24 cellular contexts compared by ENCODE assay signal in the genomic region with DNA sequence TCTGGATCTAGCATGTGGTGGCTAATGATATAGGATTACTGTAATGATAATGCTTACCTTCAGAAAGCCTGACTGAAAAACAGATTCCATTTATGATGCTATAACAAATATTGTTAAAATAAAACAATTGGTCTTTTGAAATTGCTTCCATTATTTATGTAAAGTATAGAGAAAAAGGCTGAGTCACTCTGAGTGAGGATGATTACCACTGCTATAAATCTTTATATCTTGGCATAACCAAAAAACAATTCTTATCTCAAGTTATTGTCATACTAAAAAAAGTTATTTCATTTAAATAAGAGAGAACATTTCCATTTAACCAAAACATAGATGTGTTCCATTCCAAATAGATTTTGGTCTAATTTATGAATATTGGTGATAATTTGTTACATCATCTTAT. TPM values are rescaled to one million over a fixed set of nuclear protein-coding genes. Genes with fewer than 3 reads are reported as not detected.
DNase-seq lines count a peak whose midpoint lies in the region; ATAC-seq and TF ChIP-seq lines count a peak whose summit lies in the region.
"Had no signal": no experiment of that assay in that cellular context is flagged by ENCODE, and none has a peak within 500 bp of the region (broad histone marks: within the 10 kb centered on the region; RNA-seq: fewer than 3 reads in every experiment).

No MANE protein-coding gene starts in this region.

- TF ChIP-seq CTCF in glutamatergic neuron (IDR thresholded peaks at IDR 0.05; ENCODE audit: partially characterized antibody, unreplicated experiment): no peak

- no peak for ATAC-seq in HG02798 (IDR thresholded peaks at IDR 0.05; ENCODE audit: poor library complexity, unreplicated experiment)
- ATAC-seq: body of pancreas; gastroesophageal sphincter; natural killer cell; stimulated activated naive CD8-positive, alpha-beta T cell treated with anti-CD3 and anti-CD28 coated beads, Interleukin-15, amount 100 ng/mL, for 72 hours had no signal

- no peak overlapping the region for H3K4me3 Mint-ChIP-seq in glutamatergic neuron (ENCODE audit: unreplicated experiment)
- H3K4me3 Mint-ChIP-seq: activated CD4-positive, alpha-beta memory T cell treated with anti-CD3 and anti-CD28 coated beads, Interleukin-2, amount 10 ng/mL, durations not matched to agents 7 days and 5 days; CD4-positive, alpha-beta T cell; natural killer cell; stimulated activated naive CD8-positive, alpha-beta T cell treated with anti-CD3 and anti-CD28 coated beads, Interleukin-15, amount 100 ng/mL, for 72 hours had no signal

- peaks cover 7% of the 10 kb centered on the region for H3K9me3 Mint-ChIP-seq in glutamatergic neuron (ENCODE audit: unreplicated experiment)
- H3K9me3 Mint-ChIP-seq: activated CD4-positive, alpha-beta memory T cell treated with anti-CD3 and anti-CD28 coated beads, Interleukin-2, amount 10 ng/mL, durations not matched to agents 7 days and 5 days; CD4-positive, alpha-beta T cell; natural killer cell; stimulated activated naive CD8-positive, alpha-beta T cell treated with anti-CD3 and anti-CD28 coated beads, Interleukin-15, amount 100 ng/mL, for 72 hours had no signal

- H3K4me1 Mint-ChIP-seq in glutamatergic neuron (ENCODE audit: low read depth, unreplicated experiment): peaks cover 18% of the 10 kb centered on the region
- H3K4me1 Mint-ChIP-seq: activated CD4-positive, alpha-beta memory T cell treated with anti-CD3 and anti-CD28 coated beads, Interleukin-2, amount 10 ng/mL, durations not matched to agents 7 days and 5 days; natural killer cell; stimulated activated naive CD8-positive, alpha-beta T cell treated with anti-CD3 and anti-CD28 coated beads, Interleukin-15, amount 100 ng/mL, for 72 hours had no signal

- DNase-seq in NCI-H82 (lab: John Stamatoyannopoulos, UW): peak; percentile 15
- no peak for DNase-seq in NCI-H82 treated with DMSO at 0.1 percent for 48 hours (lab: John Stamatoyannopoulos, UW; ENCODE audit: unreplicated experiment)
- DNase-seq in amniotic epithelial cell (ENCODE audit: low read depth): peak; percentile 59
- no peak for DNase-seq in glutamatergic neuron
- DNase-seq in NCI-H128 (lab: John Stamatoyannopoulos, UW; ENCODE audit: unreplicated experiment): no peak
- DNase-seq in HT-29 (ENCODE audit: low spot score): no peak
- no peak for DNase-seq in OCI-M2 (lab: John Stamatoyannopoulos, UW; ENCODE audit: unreplicated experiment)
- DNase-seq: activated CD4-positive, alpha-beta memory T cell treated with anti-CD3 and anti-CD28 coated beads, Interleukin-2, amount 10 ng/mL, durations not matched to agents 7 days and 5 days; activated CD4-positive, CD25-positive, alpha-beta regulatory T cell treated with anti-CD3 and anti-CD28 coated beads, Interleukin-2, amount 50 U/mL, for 72 hours; activated effector memory CD4-positive, alpha-beta T cell treated with Interleukin-2 at 50 U/mL for 16 hours; body of pancreas; CD4-positive, alpha-beta T cell; H7; natural killer cell; NCI-H1092; NCI-H2029; NCI-H345; NCI-H774; SJCRH30; stimulated activated naive CD8-positive, alpha-beta T cell treated with anti-CD3 and anti-CD28 coated beads, Interleukin-15, amount 100 ng/mL, for 72 hours; T-helper 1 cell; tibial artery had no signal

- H3K36me3 Mint-ChIP-seq in glutamatergic neuron (ENCODE audit: unreplicated experiment): peaks cover 13% of the 10 kb centered on the region
- H3K36me3 Mint-ChIP-seq: natural killer cell had no signal

- H3K27ac Mint-ChIP-seq in glutamatergic neuron (ENCODE audit: unreplicated experiment): peak overlapping the region; percentile 4
- H3K27ac Mint-ChIP-seq: activated CD4-positive, alpha-beta memory T cell treated with anti-CD3 and anti-CD28 coated beads, Interleukin-2, amount 10 ng/mL, durations not matched to agents 7 days and 5 days; CD4-positive, alpha-beta T cell; natural killer cell; stimulated activated naive CD8-positive, alpha-beta T cell treated with anti-CD3 and anti-CD28 coated beads, Interleukin-15, amount 100 ng/mL, for 72 hours had no signal

- H3K27me3 Mint-ChIP-seq in glutamatergic neuron (ENCODE audit: unreplicated experiment): peaks cover 12% of the 10 kb centered on the region

RNA-seq across cellular contexts. Expression of gene DST, which starts 53.0 kb away (rescaled TPM):
- 981 TPM for total RNA-seq in glutamatergic neuron (ENCODE audit: unreplicated experiment)
- 32.8 and 33.5 TPM in 2 replicates for total RNA-seq in HT-29 (2014; rRNA removed; shearing (Covaris generic))

Comparison
In these comparisons a context has a peak if more than half of its experiments do, and no peak if none do; other contexts are left out.
1. DNase-seq: peak in NCI-H82 (single experiment) and amniotic epithelial cell (single experiment); none in NCI-H82 treated with DMSO at 0.1 percent for 48 hours (single experiment), glutamatergic neuron (single experiment), NCI-H128 (single experiment), HT-29 (single experiment) and OCI-M2 (single experiment).
2. RNA of gene DST, which starts 53.0 kb away (total RNA-seq): 981 TPM in glutamatergic neuron (single experiment); 32.8 to 33.5 TPM in HT-29; every median in the first group is over 10 times any median in the second.